12 cellular contexts compared by ENCODE assay signal in the genomic region with DNA sequence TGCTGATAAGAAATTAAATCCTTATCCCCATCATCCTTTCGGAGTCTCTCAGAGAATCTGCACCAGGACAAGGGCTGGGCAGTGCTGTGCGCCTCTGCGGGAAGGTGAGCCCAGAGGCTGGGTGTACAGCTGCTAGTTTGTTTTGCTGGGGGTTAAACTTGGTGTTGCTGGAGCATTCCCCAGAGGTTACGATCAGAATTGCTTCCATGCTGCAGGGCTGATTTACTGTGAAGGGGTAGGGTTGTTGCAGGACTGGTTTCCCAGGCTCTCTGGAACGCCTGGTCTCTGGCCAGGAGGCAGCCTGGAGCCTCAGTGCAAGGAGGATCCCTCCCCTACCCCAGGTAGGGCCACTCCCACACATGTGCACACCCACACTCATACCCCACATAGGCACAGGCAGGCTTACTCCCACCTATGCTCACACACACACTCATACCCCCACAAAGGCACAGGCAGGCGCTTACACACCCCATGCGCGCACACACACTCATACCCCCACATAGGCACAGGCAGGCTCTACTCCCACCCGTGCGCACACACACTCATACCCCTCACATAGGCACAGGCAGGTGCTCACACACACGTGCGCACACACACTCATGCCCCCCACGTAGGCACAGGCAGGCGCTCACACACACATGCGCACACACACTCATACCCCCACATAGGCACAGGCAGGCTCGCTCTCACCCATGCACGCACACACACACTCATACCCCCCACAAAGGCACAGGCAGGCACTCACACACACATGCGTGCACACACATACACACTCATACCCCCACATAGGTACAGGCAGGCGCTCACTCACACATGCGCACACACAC. TPM values are rescaled to one million over a fixed set of nuclear protein-coding genes. Genes with fewer than 3 reads are reported as not detected.
A peak's percentile ranks its signal among the peaks of the same experiment; 100 is the strongest.
DNase-seq lines count a peak whose midpoint lies in the region; ATAC-seq, FAIRE-seq and TF ChIP-seq lines count a peak whose summit lies in the region.
"Had no signal": no experiment of that assay in that cellular context is flagged by ENCODE, and none has a peak within 500 bp of the region (broad histone marks: within the 10 kb centered on the region; RNA-seq: fewer than 3 reads in every experiment).

No MANE protein-coding gene starts in this region.

- H3K4me2 ChIP-seq in OCI-LY7 (ENCODE audit: low read length), result peak overlapping the region; percentile 72; the same call in 1 of the 2 replicates
- peak overlapping the region; percentile 39 for H3K4me2 ChIP-seq in keratinocyte (ENCODE audit: control insufficient read depth, extremely low read depth, insufficient read depth, low read depth, low read length)

- CTCF ChIA-PET in OCI-LY7 (lab: Charles Lee; ENCODE audit: unreplicated experiment), result no interaction called here

- H3K9me3 ChIP-seq in OCI-LY7 (ENCODE audit: low read length), result no peaks in the 10 kb centered on the region
- H3K9me3 ChIP-seq in keratinocyte (ENCODE audit: control insufficient read depth, low read depth, low read length), result no peaks in the 10 kb centered on the region
- H3K9me3 ChIP-seq in thyroid gland, result no peaks in the 10 kb centered on the region
- H3K9me3 ChIP-seq: tibial nerve had no signal

- no peak overlapping the region for H3K9ac ChIP-seq in keratinocyte (ENCODE audit: control insufficient read depth, extremely low read depth, insufficient read depth, low read length)

- H2AFZ ChIP-seq in OCI-LY7 (ENCODE audit: low read length) (no peak overlapping the region), keratinocyte (ENCODE audit: control insufficient read depth, low read length) (no peak overlapping the region)

- TF ChIP-seq CTCF in OCI-LY7 (conservative IDR thresholded peaks at IDR 0.05; ENCODE audit: low read length) (0 out of 2 replicates have a peak, but pooled peaks have one; percentile 14), keratinocyte (optimal IDR thresholded peaks at IDR 0.05 in 1 of 3, IDR thresholded peaks at IDR 0.05 in 1 of 3, conservative IDR thresholded peaks at IDR 0.05 in 1 of 3; ENCODE audit: extremely low read depth in 1 of 3, insufficient read depth in 2 of 3, low read length in 3 of 3) (peak; percentile 51 to 54 (median 54)), thyroid gland (IDR thresholded peaks at IDR 0.05) (peak in 4 of 6 experiments; percentile 17 to 50 (median 29))

- H3K27me3 ChIP-seq in keratinocyte (ENCODE audit: control insufficient read depth, extremely low read depth, insufficient read depth, low read length) (no peaks in the 10 kb centered on the region), thyroid gland (no peaks in the 10 kb centered on the region)
- H3K27me3 ChIP-seq: tibial nerve had no signal

- H4K20me1 ChIP-seq in OCI-LY7 (ENCODE audit: insufficient read depth, low read length) (no peaks in the 10 kb centered on the region), keratinocyte (ENCODE audit: control insufficient read depth, extremely low read depth, insufficient read depth, low read length) (no peaks in the 10 kb centered on the region)

- WGBS in thyroid gland, 2 donors, result 77 to 78% methylated on average over 20 of the region's 20 CpGs

- dilution Hi-C loops in keratinocyte (cut with MboI; ENCODE audit: extremely low pct_ligation_motif_present, low sequenced_read_pairs), result no loop called here

- H3K4me3 ChIP-seq in OCI-LY7 (ENCODE audit: low read depth, low read length, poor library complexity, severe bottlenecking) (no peak overlapping the region), keratinocyte (ENCODE audit: control insufficient read depth in 2 of 3, extremely low read depth in 1 of 3, insufficient read depth in 2 of 3, low read depth in 1 of 3, low read length in 3 of 3) (no peak overlapping the region), thyroid gland (replicated peaks in 1 of 3) (no peak overlapping the region)
- H3K4me3 ChIP-seq: tibial nerve had no signal

- POLR2A ChIA-PET in OCI-LY7 (lab: Charles Lee), result no interaction called here

- H3K9me1 ChIP-seq in keratinocyte (ENCODE audit: control insufficient read depth, extremely low read depth, insufficient read depth, low read length), result no peaks in the 10 kb centered on the region

- DNase-seq in NCI-H2196 (lab: John Stamatoyannopoulos, UW; ENCODE audit: unreplicated experiment) (peak; percentile 25), NCI-H2196 treated with DMSO at 0.1 percent for 48 hours (lab: John Stamatoyannopoulos, UW; ENCODE audit: unreplicated experiment) (no peak), OCI-LY7 (ENCODE audit: low spot score) (peak; percentile 46), keratinocyte (ENCODE audit: low read depth, low spot score) (no peak), thyroid gland (peak; percentile 78 to 79), SHP77 treated with DMSO at 0.1 percent for 48 hours (lab: John Stamatoyannopoulos, UW) (no peak)
- no peak for DNase-seq in activated naive CD4-positive, alpha-beta T cell (lab: John Stamatoyannopoulos, UW)
- DNase-seq: ACHN; activated CD8-positive, alpha-beta memory T cell treated with anti-CD3 and anti-CD28 coated beads, Interleukin-2, amount 50 U/mL, for 4 hours; kidney had no signal

- no peaks in the 10 kb centered on the region for H3K9me2 ChIP-seq in OCI-LY7 (ENCODE audit: insufficient read depth, low read length)

- FAIRE-seq in keratinocyte (lab: Jason Lieb, UNC), result peak; percentile 90
- FAIRE-seq: kidney had no signal

- TF ChIP-seq POLR2A in thyroid gland (IDR thresholded peaks at IDR 0.05), result no peak

- peaks cover 83% of the 10 kb centered on the region for H3K4me1 ChIP-seq in OCI-LY7 (ENCODE audit: insufficient read depth, low read length, poor library complexity, severe bottlenecking)
- H3K4me1 ChIP-seq in keratinocyte (ENCODE audit: control insufficient read depth, extremely low read depth, insufficient read depth, low read length), result peaks cover 34% of the 10 kb centered on the region
- H3K4me1 ChIP-seq in thyroid gland, result peaks cover 37 to 65% of the 10 kb centered on the region in 2 donors

- ATAC-seq in GM21529 (IDR thresholded peaks at IDR 0.05; ENCODE audit: unreplicated experiment), result no peak

- intact Hi-C loops in OCI-LY7 (cut with micrococcal nuclease; ENCODE audit: unreplicated experiment), result no loop called here
- intact Hi-C loops in thyroid gland (cut with DNase I), result no loop called here

- H3K79me2 ChIP-seq in OCI-LY7 (ENCODE audit: insufficient read depth, low read depth, low read length) (peaks cover 11% of the 10 kb centered on the region; the same call in 1 of the 2 replicates), keratinocyte (ENCODE audit: control insufficient read depth, insufficient read depth, low read length) (no peaks in the 10 kb centered on the region)

- no TSS peak for BruUV-seq in OCI-LY7 (replicated peaks; lab: Mats Ljungman, UMichigan)

- H3K36me3 ChIP-seq in OCI-LY7 (ENCODE audit: insufficient read depth, low read length) (no peaks in the 10 kb centered on the region), keratinocyte (ENCODE audit: control insufficient read depth in 2 of 2, extremely low read depth in 1 of 2, insufficient read depth in 2 of 2, low read length in 2 of 2) (no peaks in the 10 kb centered on the region), thyroid gland (no peaks in the 10 kb centered on the region)

- H3K27ac ChIP-seq in OCI-LY7 (ENCODE audit: low read depth, low read length, poor library complexity, severe bottlenecking) (peak overlapping the region; percentile 12), keratinocyte (ENCODE audit: control insufficient read depth, insufficient read depth, low read length) (no peak overlapping the region), thyroid gland (peak overlapping the region; percentile 23 to 45 (median 34))
- H3K27ac ChIP-seq: tibial nerve had no signal

RNA-seq across cellular contexts. Expression of a gene that starts 11.3 kb away (rescaled TPM):
- 5.1 and 5.4 TPM in 2 replicates for total RNA-seq in OCI-LY7 (2014; rRNA removed; shearing (Covaris generic))
- total RNA-seq in OCI-LY7 (2022), result 5.9 and 6.4 TPM in 2 replicates
- polyA plus RNA-seq in keratinocyte, result 4.4 to 7.6 TPM (median 5.5 TPM) in 3 replicates
- polyA plus RNA-seq in keratinocyte (2011; ENCODE audit: low read depth), result 2.5 TPM
- polyA plus RNA-seq in keratinocyte (2011; cell fraction: cytosol; rRNA removed), result 2.4 and 2.7 TPM in 2 replicates
- 12.4 and 14.6 TPM in 2 replicates for polyA plus RNA-seq in keratinocyte (2011; cell fraction: nucleus; rRNA removed)
- 5.5 and 5.6 TPM in 2 replicates for polyA plus RNA-seq in keratinocyte (2012; ENCODE audit: low replicate concordance)
- 8.9 to 15.0 TPM (median 9.5 TPM) in 3 replicates for polyA minus RNA-seq in keratinocyte
- polyA minus RNA-seq in keratinocyte (2011; cell fraction: cytosol; rRNA and poly(A)+ RNA removed), result 5.0 TPM
- 12.1 and 15.2 TPM in 2 replicates for polyA minus RNA-seq in keratinocyte (2011; cell fraction: nucleus; rRNA and poly(A)+ RNA removed)
- 1 to 10 TPM; 6.6 to 9.5 (median 7.7) TPM for total RNA-seq in thyroid gland

RNA-seq across cellular contexts. Expression of a gene that starts 32.1 kb away (rescaled TPM):
- total RNA-seq in OCI-LY7 (2014; rRNA removed; shearing (Covaris generic)), result 12.9 and 15.5 TPM in 2 replicates
- total RNA-seq in OCI-LY7 (2022) (10.8 and 11.3 TPM in 2 replicates), thyroid gland (10 to 100 TPM; 22.8 to 32.9 (median 29.2) TPM)
- polyA plus RNA-seq in keratinocyte, result 20.7 to 22.9 TPM (median 20.8 TPM) in 3 replicates
- 15.0 TPM for polyA plus RNA-seq in keratinocyte (2011; ENCODE audit: low read depth)
- polyA plus RNA-seq in keratinocyte (2011; cell fraction: cytosol; rRNA removed), result 8.1 and 11.7 TPM in 2 replicates
- 33.4 and 33.9 TPM in 2 replicates for polyA plus RNA-seq in keratinocyte (2011; cell fraction: nucleus; rRNA removed)
- 11.4 and 13.5 TPM in 2 replicates for polyA plus RNA-seq in keratinocyte (2012; ENCODE audit: low replicate concordance)
- polyA minus RNA-seq in keratinocyte, result 10.8 to 17.9 TPM (median 13.4 TPM) in 3 replicates
- polyA minus RNA-seq in keratinocyte (2011; cell fraction: cytosol; rRNA and poly(A)+ RNA removed), result 6.5 TPM
- polyA minus RNA-seq in keratinocyte (2011; cell fraction: nucleus; rRNA and poly(A)+ RNA removed), result 17.1 and 22.3 TPM in 2 replicates

RNA-seq across cellular contexts. Expression of a gene that starts 44.1 kb away (rescaled TPM):
- total RNA-seq in OCI-LY7 (2014; rRNA removed; shearing (Covaris generic)), result 9.1 and 13.5 TPM in 2 replicates
- 18.2 and 18.6 TPM in 2 replicates for total RNA-seq in OCI-LY7 (2022)
- polyA plus RNA-seq in keratinocyte, result 2.3 to 3.1 TPM (median 2.6 TPM) in 3 replicates
- polyA plus RNA-seq in keratinocyte (2011; ENCODE audit: low read depth), result 2.1 TPM
- 1.4 and 1.7 TPM in 2 replicates for polyA plus RNA-seq in keratinocyte (2011; cell fraction: cytosol; rRNA removed)
- polyA plus RNA-seq in keratinocyte (2011; cell fraction: nucleus; rRNA removed), result 7.0 and 8.3 TPM in 2 replicates
- 3.9 and 5.2 TPM in 2 replicates for polyA plus RNA-seq in keratinocyte (2012; ENCODE audit: low replicate concordance)
- polyA minus RNA-seq in keratinocyte, result 5.6 to 11.6 TPM (median 10.5 TPM) in 3 replicates
- polyA minus RNA-seq in keratinocyte (2011; cell fraction: cytosol; rRNA and poly(A)+ RNA removed), result 3.1 TPM
- 8.3 and 10.9 TPM in 2 replicates for polyA minus RNA-seq in keratinocyte (2011; cell fraction: nucleus; rRNA and poly(A)+ RNA removed)
- 10 to 100 TPM; 18.2 to 22.8 (median 20.4) TPM for total RNA-seq in thyroid gland

Comparison
In these comparisons a context has a peak if more than half of its experiments do, and no peak if none do; other contexts are left out.
1. DNase-seq: peak in NCI-H2196 (single experiment), OCI-LY7 (single experiment) and thyroid gland (2 of 2); none in NCI-H2196 treated with DMSO at 0.1 percent for 48 hours (single experiment), keratinocyte (single experiment), activated naive CD4-positive, alpha-beta T cell (0 of 4) and SHP77 treated with DMSO at 0.1 percent for 48 hours (single experiment).
2. Peak in every context shown above with its lines, with median percentiles within 50 percentile points of each other: CTCF ChIP-seq.